ENCODE assay signal across 1 cellular context in genomic region chr7:140696679-140697446, GRCh38.
TF ChIP-seq lines count a peak whose summit lies in the region.

Gene NDUFB2 (plus strand): TSS chr7:140696708. CDS start chr7:140696745, 37 bp downstream.

TF ChIP-seq in HepG2, 621 proteins besides CTCF, POLR2A, EP300 and RAD21 (continued from another document and continues in another):
- TF ChIP-seq, protein P1, sequence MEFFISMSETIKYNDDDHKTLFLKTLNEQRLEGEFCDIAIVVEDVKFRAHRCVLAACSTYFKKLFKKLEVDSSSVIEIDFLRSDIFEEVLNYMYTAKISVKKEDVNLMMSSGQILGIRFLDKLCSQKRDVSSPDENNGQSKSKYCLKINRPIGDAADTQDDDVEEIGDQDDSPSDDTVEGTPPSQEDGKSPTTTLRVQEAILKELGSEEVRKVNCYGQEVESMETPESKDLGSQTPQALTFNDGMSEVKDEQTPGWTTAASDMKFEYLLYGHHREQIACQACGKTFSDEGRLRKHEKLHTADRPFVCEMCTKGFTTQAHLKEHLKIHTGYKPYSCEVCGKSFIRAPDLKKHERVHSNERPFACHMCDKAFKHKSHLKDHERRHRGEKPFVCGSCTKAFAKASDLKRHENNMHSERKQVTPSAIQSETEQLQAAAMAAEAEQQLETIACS (CRISPR knock-in tag; IDR thresholded peaks at IDR 0.05), result no peak
- TF ChIP-seq ZNF841 (CRISPR knock-in tag; IDR thresholded peaks at IDR 0.05; ENCODE audit: borderline replicate concordance) (no peak), ZNF468 (CRISPR knock-in tag; IDR thresholded peaks at IDR 0.05) (no peak), ZFP62 (CRISPR knock-in tag; IDR thresholded peaks at IDR 0.05) (no peak), ZNF75D (CRISPR knock-in tag; IDR thresholded peaks at IDR 0.05; ENCODE audit: borderline replicate concordance) (no peak), GRHL1 (CRISPR knock-in tag; conservative IDR thresholded peaks at IDR 0.05) (no peak), SETDB1 (CRISPR knock-in tag; IDR thresholded peaks at IDR 0.05; ENCODE audit: borderline replicate concordance) (no peak), MAX (IDR thresholded peaks at IDR 0.05) (peak; percentile 92), EZH2 (conservative IDR thresholded peaks at IDR 0.05; ENCODE audit: low read depth, low read length) (no peak), FOXC1 (CRISPR knock-in tag; IDR thresholded peaks at IDR 0.05; ENCODE audit: borderline replicate concordance) (peak; percentile 89), POLR2AphosphoS2 (IDR thresholded peaks at IDR 0.05; ENCODE audit: low read depth, low read length) (no peak), KAT8 (CRISPR knock-in tag; IDR thresholded peaks at IDR 0.05) (peak; percentile 88), NFE2L1 (CRISPR knock-in tag; IDR thresholded peaks at IDR 0.05; ENCODE audit: borderline replicate concordance) (no peak), MATR3 (CRISPR knock-in tag; IDR thresholded peaks at IDR 0.05) (no peak), ZNF441 (CRISPR knock-in tag; IDR thresholded peaks at IDR 0.05; ENCODE audit: borderline replicate concordance) (peak; percentile 25; the same call in 1 of the 2 replicates), RORA (CRISPR knock-in tag; IDR thresholded peaks at IDR 0.05) (no peak), TGIF2 (CRISPR knock-in tag; IDR thresholded peaks at IDR 0.05) (peak; percentile 48; the same call in 1 of the 2 replicates), CENPX (CRISPR knock-in tag; IDR thresholded peaks at IDR 0.05) (no peak), XBP1 (CRISPR knock-in tag; IDR thresholded peaks at IDR 0.05) (no peak), ZNF362 (CRISPR knock-in tag; IDR thresholded peaks at IDR 0.05; ENCODE audit: borderline replicate concordance) (peak; percentile 22; the same call in 1 of the 2 replicates), ZBTB7B (CRISPR knock-in tag; IDR thresholded peaks at IDR 0.05) (peak; percentile 72), ASH2L (IDR thresholded peaks at IDR 0.05; ENCODE audit: insufficient read length, low read depth, low read length) (peak; percentile 87), ZFP36 (IDR thresholded peaks at IDR 0.05; ENCODE audit: borderline replicate concordance, low read depth, low read length, partially characterized antibody) (no peak), ZBTB37 (CRISPR knock-in tag; IDR thresholded peaks at IDR 0.05) (no peak), ZNF816 (CRISPR knock-in tag; IDR thresholded peaks at IDR 0.05; ENCODE audit: borderline replicate concordance) (no peak; the same call in 1 of the 2 replicates), CC2D1A (CRISPR knock-in tag; IDR thresholded peaks at IDR 0.05) (peak; percentile 46; the same call in 1 of the 2 replicates), ZNF101 (CRISPR knock-in tag; IDR thresholded peaks at IDR 0.05; ENCODE audit: borderline replicate concordance, low read depth) (no peak), ZMYM3 (CRISPR knock-in tag; IDR thresholded peaks at IDR 0.05) (0 out of 2 replicates have a peak, but pooled peaks have one; percentile 21), ZNF530 (CRISPR knock-in tag; IDR thresholded peaks at IDR 0.05; ENCODE audit: low read depth) (no peak), ZNF263 (CRISPR knock-in tag; IDR thresholded peaks at IDR 0.05) (peak; percentile 41; the same call in 1 of the 2 replicates), HMG20B (CRISPR knock-in tag; conservative IDR thresholded peaks at IDR 0.05) (0 out of 2 replicates have a peak, but pooled peaks have one; percentile 18)
- TF ChIP-seq, protein P2, sequence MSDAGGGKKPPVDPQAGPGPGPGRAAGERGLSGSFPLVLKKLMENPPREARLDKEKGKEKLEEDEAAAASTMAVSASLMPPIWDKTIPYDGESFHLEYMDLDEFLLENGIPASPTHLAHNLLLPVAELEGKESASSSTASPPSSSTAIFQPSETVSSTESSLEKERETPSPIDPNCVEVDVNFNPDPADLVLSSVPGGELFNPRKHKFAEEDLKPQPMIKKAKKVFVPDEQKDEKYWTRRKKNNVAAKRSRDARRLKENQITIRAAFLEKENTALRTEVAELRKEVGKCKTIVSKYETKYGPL (CRISPR knock-in tag; IDR thresholded peaks at IDR 0.05), result no peak
- TF ChIP-seq, protein P3, sequence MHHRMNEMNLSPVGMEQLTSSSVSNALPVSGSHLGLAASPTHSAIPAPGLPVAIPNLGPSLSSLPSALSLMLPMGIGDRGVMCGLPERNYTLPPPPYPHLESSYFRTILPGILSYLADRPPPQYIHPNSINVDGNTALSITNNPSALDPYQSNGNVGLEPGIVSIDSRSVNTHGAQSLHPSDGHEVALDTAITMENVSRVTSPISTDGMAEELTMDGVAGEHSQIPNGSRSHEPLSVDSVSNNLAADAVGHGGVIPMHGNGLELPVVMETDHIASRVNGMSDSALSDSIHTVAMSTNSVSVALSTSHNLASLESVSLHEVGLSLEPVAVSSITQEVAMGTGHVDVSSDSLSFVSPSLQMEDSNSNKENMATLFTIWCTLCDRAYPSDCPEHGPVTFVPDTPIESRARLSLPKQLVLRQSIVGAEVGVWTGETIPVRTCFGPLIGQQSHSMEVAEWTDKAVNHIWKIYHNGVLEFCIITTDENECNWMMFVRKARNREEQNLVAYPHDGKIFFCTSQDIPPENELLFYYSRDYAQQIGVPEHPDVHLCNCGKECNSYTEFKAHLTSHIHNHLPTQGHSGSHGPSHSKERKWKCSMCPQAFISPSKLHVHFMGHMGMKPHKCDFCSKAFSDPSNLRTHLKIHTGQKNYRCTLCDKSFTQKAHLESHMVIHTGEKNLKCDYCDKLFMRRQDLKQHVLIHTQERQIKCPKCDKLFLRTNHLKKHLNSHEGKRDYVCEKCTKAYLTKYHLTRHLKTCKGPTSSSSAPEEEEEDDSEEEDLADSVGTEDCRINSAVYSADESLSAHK (CRISPR knock-in tag; IDR thresholded peaks at IDR 0.05; ENCODE audit: borderline replicate concordance), result 0 out of 2 replicates have a peak, but pooled peaks have one; percentile 29
- TF ChIP-seq, protein P4, sequence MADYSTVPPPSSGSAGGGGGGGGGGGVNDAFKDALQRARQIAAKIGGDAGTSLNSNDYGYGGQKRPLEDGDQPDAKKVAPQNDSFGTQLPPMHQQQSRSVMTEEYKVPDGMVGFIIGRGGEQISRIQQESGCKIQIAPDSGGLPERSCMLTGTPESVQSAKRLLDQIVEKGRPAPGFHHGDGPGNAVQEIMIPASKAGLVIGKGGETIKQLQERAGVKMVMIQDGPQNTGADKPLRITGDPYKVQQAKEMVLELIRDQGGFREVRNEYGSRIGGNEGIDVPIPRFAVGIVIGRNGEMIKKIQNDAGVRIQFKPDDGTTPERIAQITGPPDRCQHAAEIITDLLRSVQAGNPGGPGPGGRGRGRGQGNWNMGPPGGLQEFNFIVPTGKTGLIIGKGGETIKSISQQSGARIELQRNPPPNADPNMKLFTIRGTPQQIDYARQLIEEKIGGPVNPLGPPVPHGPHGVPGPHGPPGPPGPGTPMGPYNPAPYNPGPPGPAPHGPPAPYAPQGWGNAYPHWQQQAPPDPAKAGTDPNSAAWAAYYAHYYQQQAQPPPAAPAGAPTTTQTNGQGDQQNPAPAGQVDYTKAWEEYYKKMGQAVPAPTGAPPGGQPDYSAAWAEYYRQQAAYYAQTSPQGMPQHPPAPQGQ (CRISPR knock-in tag; IDR thresholded peaks at IDR 0.05; ENCODE audit: borderline replicate concordance), result no peak
- TF ChIP-seq, protein P5, sequence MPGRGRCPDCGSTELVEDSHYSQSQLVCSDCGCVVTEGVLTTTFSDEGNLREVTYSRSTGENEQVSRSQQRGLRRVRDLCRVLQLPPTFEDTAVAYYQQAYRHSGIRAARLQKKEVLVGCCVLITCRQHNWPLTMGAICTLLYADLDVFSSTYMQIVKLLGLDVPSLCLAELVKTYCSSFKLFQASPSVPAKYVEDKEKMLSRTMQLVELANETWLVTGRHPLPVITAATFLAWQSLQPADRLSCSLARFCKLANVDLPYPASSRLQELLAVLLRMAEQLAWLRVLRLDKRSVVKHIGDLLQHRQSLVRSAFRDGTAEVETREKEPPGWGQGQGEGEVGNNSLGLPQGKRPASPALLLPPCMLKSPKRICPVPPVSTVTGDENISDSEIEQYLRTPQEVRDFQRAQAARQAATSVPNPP (CRISPR knock-in tag; IDR thresholded peaks at IDR 0.05), result peak; percentile 85
- TF ChIP-seq, protein P6, sequence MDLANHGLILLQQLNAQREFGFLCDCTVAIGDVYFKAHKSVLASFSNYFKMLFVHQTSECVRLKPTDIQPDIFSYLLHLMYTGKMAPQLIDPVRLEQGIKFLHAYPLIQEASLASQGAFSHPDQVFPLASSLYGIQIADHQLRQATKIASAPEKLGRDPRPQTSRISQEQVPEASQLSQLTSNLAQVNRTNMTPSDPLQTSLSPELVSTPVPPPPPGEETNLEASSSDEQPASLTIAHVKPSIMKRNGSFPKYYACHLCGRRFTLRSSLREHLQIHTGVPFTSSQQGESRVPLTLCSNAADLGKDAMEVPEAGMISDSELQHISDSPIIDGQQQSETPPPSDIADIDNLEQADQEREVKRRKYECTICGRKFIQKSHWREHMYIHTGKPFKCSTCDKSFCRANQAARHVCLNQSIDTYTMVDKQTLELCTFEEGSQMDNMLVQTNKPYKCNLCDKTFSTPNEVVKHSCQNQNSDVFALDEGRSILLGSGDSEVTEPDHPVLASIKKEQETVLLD (CRISPR knock-in tag; IDR thresholded peaks at IDR 0.05; ENCODE audit: low read depth), result no peak
- TF ChIP-seq, protein P7, sequence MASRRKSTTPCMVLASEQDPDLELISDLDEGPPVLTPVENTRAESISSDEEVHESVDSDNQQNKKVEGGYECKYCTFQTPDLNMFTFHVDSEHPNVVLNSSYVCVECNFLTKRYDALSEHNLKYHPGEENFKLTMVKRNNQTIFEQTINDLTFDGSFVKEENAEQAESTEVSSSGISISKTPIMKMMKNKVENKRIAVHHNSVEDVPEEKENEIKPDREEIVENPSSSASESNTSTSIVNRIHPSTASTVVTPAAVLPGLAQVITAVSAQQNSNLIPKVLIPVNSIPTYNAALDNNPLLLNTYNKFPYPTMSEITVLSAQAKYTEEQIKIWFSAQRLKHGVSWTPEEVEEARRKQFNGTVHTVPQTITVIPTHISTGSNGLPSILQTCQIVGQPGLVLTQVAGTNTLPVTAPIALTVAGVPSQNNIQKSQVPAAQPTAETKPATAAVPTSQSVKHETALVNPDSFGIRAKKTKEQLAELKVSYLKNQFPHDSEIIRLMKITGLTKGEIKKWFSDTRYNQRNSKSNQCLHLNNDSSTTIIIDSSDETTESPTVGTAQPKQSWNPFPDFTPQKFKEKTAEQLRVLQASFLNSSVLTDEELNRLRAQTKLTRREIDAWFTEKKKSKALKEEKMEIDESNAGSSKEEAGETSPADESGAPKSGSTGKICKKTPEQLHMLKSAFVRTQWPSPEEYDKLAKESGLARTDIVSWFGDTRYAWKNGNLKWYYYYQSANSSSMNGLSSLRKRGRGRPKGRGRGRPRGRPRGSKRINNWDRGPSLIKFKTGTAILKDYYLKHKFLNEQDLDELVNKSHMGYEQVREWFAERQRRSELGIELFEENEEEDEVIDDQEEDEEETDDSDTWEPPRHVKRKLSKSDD (CRISPR knock-in tag; IDR thresholded peaks at IDR 0.05; ENCODE audit: low read depth), result peak; percentile 60; the same call in 1 of the 2 replicates
- TF ChIP-seq, protein P8, sequence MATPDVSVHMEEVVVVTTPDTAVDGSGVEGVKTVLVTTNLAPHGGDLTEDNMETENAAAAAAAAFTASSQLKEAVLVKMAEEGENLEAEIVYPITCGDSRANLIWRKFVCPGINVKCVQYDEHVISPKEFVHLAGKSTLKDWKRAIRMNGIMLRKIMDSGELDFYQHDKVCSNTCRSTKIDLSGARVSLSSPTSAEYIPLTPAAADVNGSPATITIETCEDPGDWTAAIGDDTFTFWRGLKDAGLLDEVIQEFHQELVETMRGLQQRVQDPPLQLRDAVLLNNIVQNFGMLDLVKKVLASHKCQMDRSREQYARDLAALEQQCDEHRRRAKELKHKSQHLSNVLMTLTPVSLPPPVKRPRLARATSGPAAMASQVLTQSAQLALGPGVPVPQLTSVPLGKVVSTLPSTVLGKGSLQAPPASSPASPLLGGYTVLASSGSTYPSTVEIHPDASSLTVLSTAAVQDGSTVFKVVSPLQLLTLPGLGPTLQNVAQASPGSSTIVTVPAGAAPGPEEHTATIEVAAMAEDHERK (CRISPR knock-in tag; IDR thresholded peaks at IDR 0.05; ENCODE audit: low read depth), result peak; percentile 56
